23 cellular contexts compared by ENCODE assay signal in the genomic region with DNA sequence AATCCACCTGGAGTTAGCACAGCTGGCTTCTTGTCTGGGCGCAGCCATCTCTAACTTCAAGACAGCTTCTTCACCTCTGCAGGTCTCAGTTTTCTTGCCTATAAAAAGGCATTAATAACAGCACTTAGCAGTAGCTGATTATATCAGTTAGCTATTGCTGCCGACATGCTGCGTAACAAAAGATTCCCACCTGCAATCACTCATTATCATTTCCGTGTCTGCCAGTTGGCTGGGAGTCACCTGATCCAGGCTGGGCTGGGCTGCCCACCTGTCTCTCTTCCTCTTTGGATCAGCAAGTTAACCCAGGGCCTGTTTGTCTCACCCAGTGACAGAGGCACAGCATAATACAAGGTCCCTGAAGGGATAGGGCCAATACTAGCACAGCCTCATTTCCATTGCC.
DNase-seq lines count a peak whose midpoint lies in the region; ATAC-seq and TF ChIP-seq lines count a peak whose summit lies in the region.
"Had no signal": no experiment of that assay in that cellular context is flagged by ENCODE, and none has a peak within 500 bp of the region (broad histone marks: within the 10 kb centered on the region; RNA-seq: fewer than 3 reads in every experiment).

No MANE protein-coding gene starts in this region.

- no peak overlapping the region for H3K27ac Mint-ChIP-seq in activated CD4-positive, alpha-beta memory T cell treated with anti-CD3 and anti-CD28 coated beads for 36 hours
- H3K27ac Mint-ChIP-seq: activated CD8-positive, alpha-beta memory T cell treated with anti-CD3 and anti-CD28 coated beads, Interleukin-2, amount 10 ng/mL, durations not matched to agents 7 days and 5 days; stimulated activated naive CD8-positive, alpha-beta T cell treated with anti-CD3 and anti-CD28 coated beads, Interleukin-15, amount 100 ng/mL, for 72 hours had no signal

- peaks cover 8% of the 10 kb centered on the region for H3K4me1 Mint-ChIP-seq in activated CD4-positive, alpha-beta memory T cell treated with anti-CD3 and anti-CD28 coated beads for 36 hours (ENCODE audit: low read depth)

- peaks cover 26% of the 10 kb centered on the region for H3K27me3 Mint-ChIP-seq in activated CD4-positive, alpha-beta memory T cell treated with anti-CD3 and anti-CD28 coated beads for 36 hours

- H3K4me3 ChIP-seq in Karpas-422 (ENCODE audit: low read length) (no peak overlapping the region), body of pancreas (no peak overlapping the region), muscle layer of colon (ENCODE audit: low read depth in 1 of 2, low read length in 2 of 2) (no peak overlapping the region)

- H3K27me3 ChIP-seq in Karpas-422 (ENCODE audit: low read length) (no peaks in the 10 kb centered on the region), body of pancreas (no peaks in the 10 kb centered on the region), muscle layer of colon (ENCODE audit: control insufficient read depth in 1 of 2, insufficient read depth in 2 of 2, low read length in 2 of 2) (no peaks in the 10 kb centered on the region)

- H3K9ac ChIP-seq in Karpas-422 (ENCODE audit: low read length) = no peak overlapping the region
- H3K9ac ChIP-seq in muscle layer of colon (ENCODE audit: low read length) = no peak overlapping the region
- H3K9ac ChIP-seq: SK-N-SH had no signal

- peaks cover 15% of the 10 kb centered on the region for H3K9me3 Mint-ChIP-seq in activated CD4-positive, alpha-beta memory T cell treated with anti-CD3 and anti-CD28 coated beads for 36 hours

- no peak overlapping the region for H3K4me3 Mint-ChIP-seq in activated CD4-positive, alpha-beta memory T cell treated with anti-CD3 and anti-CD28 coated beads for 36 hours
- H3K4me3 Mint-ChIP-seq: activated CD8-positive, alpha-beta memory T cell treated with anti-CD3 and anti-CD28 coated beads, Interleukin-2, amount 10 ng/mL, durations not matched to agents 7 days and 5 days; stimulated activated naive CD8-positive, alpha-beta T cell treated with anti-CD3 and anti-CD28 coated beads, Interleukin-15, amount 100 ng/mL, for 72 hours had no signal

- POLR2A ChIA-PET in activated CD4-positive, alpha-beta memory T cell treated with anti-CD3 and anti-CD28 coated beads for 36 hours (lab: Charles Lee) = no interaction called here

- H3K4me2 ChIP-seq in Karpas-422 (ENCODE audit: low read depth, low read length, poor library complexity, severe bottlenecking) = no peak overlapping the region
- H3K4me2 ChIP-seq: SK-N-SH had no signal

- H3K9me3 ChIP-seq in Karpas-422 (ENCODE audit: low read length) (peaks cover 30% of the 10 kb centered on the region), body of pancreas (no peaks in the 10 kb centered on the region), muscle layer of colon (ENCODE audit: low read length) (no peaks in the 10 kb centered on the region)
- H3K9me3 ChIP-seq: neutrophil, SK-N-SH had no signal

- peaks cover 70% of the 10 kb centered on the region for H3K4me1 ChIP-seq in Karpas-422 (ENCODE audit: low read length)
- H3K4me1 ChIP-seq in body of pancreas = peaks cover 50% of the 10 kb centered on the region
- H3K4me1 ChIP-seq in muscle layer of colon (ENCODE audit: insufficient read depth, low read length) = peaks cover 46% of the 10 kb centered on the region

- peaks cover 7% of the 10 kb centered on the region; the same call in 1 of the 2 replicates for H3K36me3 ChIP-seq in Karpas-422 (ENCODE audit: insufficient read depth, low read length)
- no peaks in the 10 kb centered on the region for H3K36me3 ChIP-seq in body of pancreas (replicated peaks in 1 of 2; ENCODE audit: insufficient read depth in 1 of 2, low read depth in 2 of 2)
- H3K36me3 ChIP-seq in muscle layer of colon (ENCODE audit: insufficient read depth, low read length) = no peaks in the 10 kb centered on the region
- H3K36me3 ChIP-seq: neutrophil had no signal

- DNase-seq in Karpas-422 (no peak), body of pancreas (no peak), superior temporal gyrus (ENCODE audit: extremely low spot score) (peak; percentile 9), UCSD-AML1 (lab: John Stamatoyannopoulos, UW; ENCODE audit: unreplicated experiment) (no peak), GOT3 (lab: John Stamatoyannopoulos, UW) (no peak)
- DNase-seq in activated CD4-positive, alpha-beta memory T cell treated with anti-CD3 and anti-CD28 coated beads for 36 hours = no peak
- DNase-seq: activated CD4-positive, alpha-beta T cell treated with anti-CD3 and anti-CD28 coated beads for 1 hour; activated CD8-positive, alpha-beta memory T cell treated with anti-CD3 and anti-CD28 coated beads, Interleukin-2, amount 10 ng/mL, durations not matched to agents 7 days and 5 days; cerebellar nuclear complex; GDM1; hippocampal formation; midbrain; NCI-H146; NCI-H2227 treated with DMSO at 0.1 percent for 48 hours; SK-N-SH; stimulated activated CD4-positive, alpha-beta T cell treated with anti-CD3 and anti-CD28 coated beads, Interleukin-1b, Interleukin-23, amount 100 ng/mL, for 48 hours; stimulated activated naive CD8-positive, alpha-beta T cell treated with anti-CD3 and anti-CD28 coated beads, Interleukin-15, amount 100 ng/mL, for 72 hours; T-helper 9 cell had no signal

- H3K27ac ChIP-seq in Karpas-422 (ENCODE audit: low read length) = peak overlapping the region; percentile 98
- H3K27ac ChIP-seq in body of pancreas = peak overlapping the region in 3 of 4 donors; percentile 18 to 74 (median 70)
- H3K27ac ChIP-seq in muscle layer of colon (ENCODE audit: low read depth, low read length) = peak overlapping the region; percentile 74
- H3K27ac ChIP-seq: neutrophil had no signal

- no peak for TF ChIP-seq POLR2A in body of pancreas (IDR thresholded peaks at IDR 0.05)

- no peaks in the 10 kb centered on the region for H3K36me3 Mint-ChIP-seq in activated CD4-positive, alpha-beta memory T cell treated with anti-CD3 and anti-CD28 coated beads for 36 hours

- H3K79me2 ChIP-seq in Karpas-422 (ENCODE audit: low read length) = no peaks in the 10 kb centered on the region

- no peak for TF ChIP-seq CTCF in body of pancreas (IDR thresholded peaks at IDR 0.05)

- no peaks in the 10 kb centered on the region for H4K20me1 ChIP-seq in Karpas-422 (ENCODE audit: insufficient read depth, low read depth, low read length)

- H3K9me2 ChIP-seq in Karpas-422 (replicated peaks; ENCODE audit: insufficient read depth, low read length) = no peaks in the 10 kb centered on the region
- H3K9me2 ChIP-seq: SK-N-SH had no signal

- ATAC-seq in body of pancreas (no peak), HG03139 (IDR thresholded peaks at IDR 0.05; ENCODE audit: unreplicated experiment) (no peak)
- ATAC-seq: activated CD8-positive, alpha-beta memory T cell treated with anti-CD3 and anti-CD28 coated beads, Interleukin-2, amount 10 ng/mL, durations not matched to agents 7 days and 5 days; HCT116; sciatic nerve; stimulated activated naive CD8-positive, alpha-beta T cell treated with anti-CD3 and anti-CD28 coated beads, Interleukin-15, amount 100 ng/mL, for 72 hours had no signal

- 82 to 87% methylated on average over 4 of the region's 4 CpGs for WGBS in body of pancreas, 2 donors

- H2AFZ ChIP-seq in Karpas-422 (ENCODE audit: low read length) = no peak overlapping the region

- CTCF ChIA-PET in activated CD4-positive, alpha-beta memory T cell treated with anti-CD3 and anti-CD28 coated beads for 36 hours (lab: Charles Lee) = interaction anchor here (0.8 to 1.5 kb wide), 2 partner anchors 9 to 10 kb away, joined by 3 to 6 read pairs; no protein-coding TSS in a partner anchor

- intact Hi-C loops in body of pancreas (cut with DNase I) = no loop called here
- intact Hi-C loops in activated CD4-positive, alpha-beta memory T cell treated with anti-CD3 and anti-CD28 coated beads for 36 hours (cut with micrococcal nuclease) = no loop called here
